ENCODE assay signal across 1 cellular context in the genomic region with DNA sequence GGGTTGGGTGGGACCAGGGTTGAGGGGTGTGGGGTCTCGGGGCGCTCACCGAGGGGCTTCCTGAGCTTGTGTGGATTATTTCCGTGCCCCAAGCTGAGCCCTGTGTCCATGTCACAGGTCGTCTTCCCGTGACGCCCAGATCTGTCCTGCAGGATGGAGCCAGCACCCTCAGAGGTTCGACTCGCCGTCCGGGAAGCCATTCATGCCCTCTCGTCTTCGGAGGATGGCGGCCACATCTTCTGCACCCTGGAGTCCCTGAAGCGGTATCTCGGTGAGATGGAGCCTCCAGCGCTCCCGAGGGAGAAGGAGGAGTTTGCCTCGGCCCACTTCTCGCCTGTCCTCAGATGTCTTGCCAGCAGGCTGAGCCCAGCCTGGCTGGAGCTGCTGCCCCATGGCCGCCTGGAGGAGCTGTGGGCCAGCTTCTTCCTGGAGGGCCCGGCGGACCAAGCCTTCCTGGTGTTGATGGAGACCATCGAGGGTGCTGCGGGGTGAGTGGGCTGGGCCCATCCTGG.
TF ChIP-seq lines count a peak whose summit lies in the region.

No MANE protein-coding gene starts in this region.

TF ChIP-seq in HepG2, 621 proteins besides CTCF, POLR2A, EP300 and RAD21:
- TF ChIP-seq NFIC (IDR thresholded peaks at IDR 0.05; ENCODE audit: low read length) (no peak), SMC3 (IDR thresholded peaks at IDR 0.05; ENCODE audit: low read length) (peak; percentile 3; the same call in 1 of the 2 replicates), GATAD1 (CRISPR knock-in tag; IDR thresholded peaks at IDR 0.05) (peak; percentile 55), MIXL1 (CRISPR knock-in tag; IDR thresholded peaks at IDR 0.05) (no peak), ZNF331 (CRISPR knock-in tag; IDR thresholded peaks at IDR 0.05) (peak; percentile 22; the same call in 1 of the 2 replicates), ELF1 (CRISPR knock-in tag; IDR thresholded peaks at IDR 0.05) (peak; percentile 35; the same call in 1 of the 2 replicates), SIN3A (IDR thresholded peaks at IDR 0.05; ENCODE audit: borderline replicate concordance, low read depth, low read length) (peak; percentile 53; the same call in 1 of the 2 replicates), ZNF414 (CRISPR knock-in tag; IDR thresholded peaks at IDR 0.05) (0 out of 2 replicates have a peak, but pooled peaks have one; percentile 32), ELF3 (CRISPR knock-in tag; IDR thresholded peaks at IDR 0.05) (peak; percentile 48; the same call in 1 of the 2 replicates), ZFX (CRISPR knock-in tag; IDR thresholded peaks at IDR 0.05; ENCODE audit: low read depth) (peak; percentile 41; the same call in 1 of the 2 replicates), KMT2A (CRISPR knock-in tag; IDR thresholded peaks at IDR 0.05) (0 out of 2 replicates have a peak, but pooled peaks have one; percentile 24), STAG1 (CRISPR knock-in tag; IDR thresholded peaks at IDR 0.05) (peak; percentile 76), FOSL2 (CRISPR knock-in tag; IDR thresholded peaks at IDR 0.05) (peak; percentile 19; the same call in 1 of the 2 replicates), MAX (IDR thresholded peaks at IDR 0.05) (peak; percentile 19; the same call in 1 of the 2 replicates), ZBTB33 (CRISPR knock-in tag; IDR thresholded peaks at IDR 0.05) (peak; percentile 33; the same call in 1 of the 2 replicates), FOXA1 (IDR thresholded peaks at IDR 0.05) (no peak), FOXA1 (CRISPR knock-in tag; IDR thresholded peaks at IDR 0.05) (no peak), ZBTB38 (CRISPR knock-in tag; IDR thresholded peaks at IDR 0.05) (peak; percentile 80), YY1 (IDR thresholded peaks at IDR 0.05; ENCODE audit: insufficient read depth, insufficient replicate concordance, low read depth, low read length) (peak; percentile 34), ZNF350 (CRISPR knock-in tag; IDR thresholded peaks at IDR 0.05; ENCODE audit: borderline replicate concordance, low read depth) (no peak), SRSF4 (IDR thresholded peaks at IDR 0.05; ENCODE audit: low read depth, low read length, poor library complexity, severe bottlenecking) (no peak), SAP130 (CRISPR knock-in tag; IDR thresholded peaks at IDR 0.05; ENCODE audit: low read depth) (peak; percentile 54; the same call in 1 of the 2 replicates), XRCC5 (optimal IDR thresholded peaks at IDR 0.05; ENCODE audit: low read length) (peak; percentile 20), CEBPZ (IDR thresholded peaks at IDR 0.05; ENCODE audit: low read length) (no peak)
